Comparison of ENCODE assay signal across 9 cellular contexts in genomic region chr3:88113311-88114162, GRCh38. TPM values are rescaled to one million over a fixed set of nuclear protein-coding genes. Genes with fewer than 3 reads are reported as not detected.
DNase-seq lines count a peak whose midpoint lies in the region; ATAC-seq and TF ChIP-seq lines count a peak whose summit lies in the region.
"Had no signal": no experiment of that assay in that cellular context is flagged by ENCODE, and none has a peak within 500 bp of the region (broad histone marks: within the 10 kb centered on the region; RNA-seq: fewer than 3 reads in every experiment).

No MANE protein-coding gene starts in this region.

- H4K20me1 ChIP-seq in Karpas-422 (ENCODE audit: insufficient read depth, low read depth, low read length): no peaks in the 10 kb centered on the region

- H3K36me3 Mint-ChIP-seq in activated naive CD4-positive, alpha-beta T cell treated with anti-CD3 and anti-CD28 coated beads, Interleukin-2, amount 50 U/mL, for 72 hours: peaks cover 6 to 25% of the 10 kb centered on the region in 2 donors

- H3K9me2 ChIP-seq in Karpas-422 (replicated peaks; ENCODE audit: insufficient read depth, low read length): no peaks in the 10 kb centered on the region

- ATAC-seq in activated naive CD4-positive, alpha-beta T cell treated with anti-CD3 and anti-CD28 coated beads, Interleukin-2, amount 50 U/mL, for 72 hours: peak; percentile 64 to 74
- ATAC-seq in heart left ventricle: peak in 3 of 4 donors; percentile 81 to 87 (median 83)

- no peak overlapping the region for H3K9ac ChIP-seq in Karpas-422 (ENCODE audit: low read length)
- H3K9ac ChIP-seq: BLaER1 had no signal

- H3K36me3 ChIP-seq in Karpas-422 (ENCODE audit: insufficient read depth, low read length) (peaks cover 21% of the 10 kb centered on the region), heart left ventricle (peaks cover 0 to 29% (median 12%) of the 10 kb centered on the region in 9 donors)

- no peak for TF ChIP-seq POLR2A in heart left ventricle (IDR thresholded peaks at IDR 0.05)

- DNase-seq in NCI-H1694 (lab: John Stamatoyannopoulos, UW) (peak; percentile 2), NCI-H1694 treated with DMSO at 0.1 percent for 48 hours (lab: John Stamatoyannopoulos, UW) (no peak), H4 (ENCODE audit: low spot score) (peak; percentile 31), Karpas-422 (peak; percentile 91), SIG-M5 treated with dmso at 0.1 percent for 504 hours (lab: John Stamatoyannopoulos, UW; ENCODE audit: unreplicated experiment) (peak; percentile 61), heart left ventricle (peak in 2 of 5 donors; percentile 30 to 47), renal cortical epithelial cell (ENCODE audit: low read depth) (peak; percentile 72)
- DNase-seq in activated naive CD4-positive, alpha-beta T cell treated with anti-CD3 and anti-CD28 coated beads, Interleukin-2, amount 50 U/mL, for 72 hours (ENCODE audit: low spot score in 2 of 2): peak in 1 of 2 donors; percentile 56

- H3K79me2 ChIP-seq in Karpas-422 (ENCODE audit: low read length): peaks cover 96% of the 10 kb centered on the region

- peak; percentile 61 to 89 (median 76) for TF ChIP-seq CTCF in heart left ventricle (IDR thresholded peaks at IDR 0.05)

- H3K27ac ChIP-seq in Karpas-422 (ENCODE audit: low read length): no peak overlapping the region
- no peak overlapping the region for H3K27ac ChIP-seq in heart left ventricle
- H3K27ac ChIP-seq: BLaER1 had no signal

- no peaks in the 10 kb centered on the region for H3K9me3 Mint-ChIP-seq in activated naive CD4-positive, alpha-beta T cell treated with anti-CD3 and anti-CD28 coated beads, Interleukin-2, amount 50 U/mL, for 72 hours

- H3K27me3 ChIP-seq in Karpas-422 (ENCODE audit: low read length) (no peaks in the 10 kb centered on the region), heart left ventricle (no peaks in the 10 kb centered on the region)
- H3K27me3 ChIP-seq: BLaER1 had no signal

- peak overlapping the region in 1 of 2 donors; percentile 67 for H3K27ac Mint-ChIP-seq in activated naive CD4-positive, alpha-beta T cell treated with anti-CD3 and anti-CD28 coated beads, Interleukin-2, amount 50 U/mL, for 72 hours

- H3K4me2 ChIP-seq in Karpas-422 (ENCODE audit: low read depth, low read length, poor library complexity, severe bottlenecking): no peak overlapping the region
- H3K4me2 ChIP-seq: BLaER1 had no signal

- H3K4me3 ChIP-seq in Karpas-422 (ENCODE audit: low read length): no peak overlapping the region
- no peak overlapping the region for H3K4me3 ChIP-seq in heart left ventricle
- H3K4me3 ChIP-seq: BLaER1 had no signal

- H3K9me3 ChIP-seq in Karpas-422 (ENCODE audit: low read length): no peaks in the 10 kb centered on the region
- no peaks in the 10 kb centered on the region for H3K9me3 ChIP-seq in heart left ventricle

- 39 to 43% (median 42%) methylated on average over 5 of the region's 5 CpGs for WGBS in heart left ventricle, 4 donors

- no peak overlapping the region for H2AFZ ChIP-seq in Karpas-422 (ENCODE audit: low read length)

- peaks cover 11% of the 10 kb centered on the region for H3K4me1 ChIP-seq in Karpas-422 (ENCODE audit: low read length)
- H3K4me1 ChIP-seq in heart left ventricle: peaks cover 0 to 16% (median 3%) of the 10 kb centered on the region in 12 donors
- H3K4me1 ChIP-seq: BLaER1 had no signal

- intact Hi-C loops in heart left ventricle (cut with DNase I): loop anchor here in 8 of 10 donors (2.0 to 10.0 kb wide), 10 partner anchors 49 to 763 kb away; partner anchors contain the start of genes CGGBP1 (in 4 of the 8) and ZNF654 (in 4 of the 8)

RNA-seq across cellular contexts. Expression of gene C3orf38, which starts 36.2 kb away (rescaled TPM):
- 14.3 and 17.5 TPM in 2 replicates for total RNA-seq in H4 (2014; rRNA removed; shearing (Covaris generic))
- 31.6 and 38.8 TPM in 2 replicates for total RNA-seq in Karpas-422 (2014; rRNA removed; shearing (Covaris generic); ENCODE audit: low replicate concordance)
- total RNA-seq in activated naive CD4-positive, alpha-beta T cell treated with anti-CD3 and anti-CD28 coated beads, Interleukin-2, amount 50 U/mL, for 72 hours: 10 to 100 TPM; 21.8 to 24.4 TPM
- total RNA-seq in heart left ventricle (10 to 100 TPM in 8 of 9 donors, 1 to 10 TPM in 1; 8.6 to 21.5 (median 12.9) TPM), renal cortical epithelial cell (26.7 and 35.3 TPM in 2 replicates)
- polyA plus RNA-seq in heart left ventricle: 1 to 10 TPM; 4.3 to 7.7 TPM

RNA-seq across cellular contexts. Expression of gene ZNF654, which starts 54.5 kb away (rescaled TPM):
- 4.0 and 7.2 TPM in 2 replicates for total RNA-seq in H4 (2014; rRNA removed; shearing (Covaris generic))
- total RNA-seq in Karpas-422 (2014; rRNA removed; shearing (Covaris generic); ENCODE audit: low replicate concordance): 12.4 and 30.5 TPM in 2 replicates
- 10 to 100 TPM; 22.4 to 29.6 TPM for total RNA-seq in activated naive CD4-positive, alpha-beta T cell treated with anti-CD3 and anti-CD28 coated beads, Interleukin-2, amount 50 U/mL, for 72 hours
- total RNA-seq in heart left ventricle: 10 to 100 TPM in 5 of 9 donors, 1 to 10 TPM in 4; 5.5 to 15.9 (median 11.4) TPM
- polyA plus RNA-seq in heart left ventricle: 1 to 10 TPM; 2.4 to 3.7 TPM
- 10.8 and 32.2 TPM in 2 replicates for total RNA-seq in renal cortical epithelial cell

RNA-seq across cellular contexts. Expression of gene CGGBP1, which starts 54.7 kb away (rescaled TPM):
- 29.3 and 37.3 TPM in 2 replicates for total RNA-seq in H4 (2014; rRNA removed; shearing (Covaris generic))
- 56.9 and 114 TPM in 2 replicates for total RNA-seq in Karpas-422 (2014; rRNA removed; shearing (Covaris generic); ENCODE audit: low replicate concordance)
- 100 to 1,000 TPM in 1 of 2 donors, 10 to 100 TPM in 1; 95.9 to 121 TPM for total RNA-seq in activated naive CD4-positive, alpha-beta T cell treated with anti-CD3 and anti-CD28 coated beads, Interleukin-2, amount 50 U/mL, for 72 hours
- total RNA-seq in heart left ventricle: 10 to 100 TPM; 41.9 to 58.8 (median 46.0) TPM
- 10 to 100 TPM; 23.6 to 44.9 TPM for polyA plus RNA-seq in heart left ventricle
- total RNA-seq in renal cortical epithelial cell: 53.5 and 81.8 TPM in 2 replicates
